ENCODE assay signal across 8 cellular contexts in the genomic region with DNA sequence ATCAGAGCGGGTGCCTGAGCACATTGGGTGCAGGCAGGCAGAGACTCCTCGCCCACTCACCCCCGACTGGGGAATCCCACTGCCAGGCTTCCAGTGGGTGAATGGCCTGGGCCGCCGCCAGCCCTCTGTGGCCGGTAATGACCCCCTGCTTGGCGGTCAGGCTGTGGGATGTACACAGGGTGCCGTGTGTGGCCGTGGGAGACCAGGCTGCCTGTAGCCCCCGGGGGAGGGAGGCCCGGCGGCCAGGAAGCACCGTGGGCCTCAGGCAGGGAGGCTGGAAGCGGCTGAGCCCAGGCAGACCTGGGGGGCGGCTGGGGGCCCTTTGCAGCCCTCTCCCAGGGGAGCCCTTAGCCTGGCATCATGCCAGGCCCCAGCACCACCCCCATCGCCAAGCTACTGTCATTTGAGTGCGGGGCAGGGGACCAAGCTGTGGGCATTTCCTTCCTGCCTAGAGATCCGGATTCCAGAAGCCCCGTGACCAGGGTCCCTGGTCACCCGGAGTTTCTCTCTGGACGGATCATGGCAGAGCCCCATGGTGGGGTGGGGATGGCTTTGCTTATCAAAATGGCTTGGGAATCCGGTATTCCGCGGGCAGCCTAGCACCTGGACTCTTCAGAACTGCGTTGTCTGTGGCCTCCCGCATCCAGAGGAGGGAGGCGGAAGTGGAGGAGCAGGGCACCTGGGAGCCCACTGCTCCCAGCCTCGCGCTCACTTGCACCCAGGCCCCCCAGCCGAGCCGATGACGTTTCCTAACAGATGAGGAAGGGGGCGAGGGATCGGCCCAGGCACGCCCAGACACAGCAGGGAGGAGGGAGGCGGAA. TPM values are rescaled to one million over a fixed set of nuclear protein-coding genes. Genes with fewer than 3 reads are reported as not detected.
A peak's percentile ranks its signal among the peaks of the same experiment; 100 is the strongest.
DNase-seq lines count a peak whose midpoint lies in the region; ATAC-seq and TF ChIP-seq lines count a peak whose summit lies in the region.

No MANE protein-coding gene starts in this region.

- TF ChIP-seq CTCF in GM23338 (conservative IDR thresholded peaks at IDR 0.05; ENCODE audit: low read depth in 2 of 2) (no peak), fibroblast of mammary gland (conservative IDR thresholded peaks at IDR 0.05; ENCODE audit: control insufficient read depth, insufficient read depth, low read depth, low read length) (no peak), nephron (IDR thresholded peaks at IDR 0.05; ENCODE audit: unreplicated experiment in 3 of 3) (no peak), tibial artery (IDR thresholded peaks at IDR 0.05) (no peak)

- H3K27ac Mint-ChIP-seq in GM23338 (peak overlapping the region; percentile 90), nephron (peak overlapping the region; percentile 89 to 96 (median 94))

- peaks cover 11% of the 10 kb centered on the region; the same call in 1 of the 2 replicates for H3F3A ChIP-seq in GM23338 (replicated peaks; ENCODE audit: low read depth)

- no peaks in the 10 kb centered on the region for H3K27me3 ChIP-seq in BLaER1 treated with 17β-estradiol and CSF1 and Interleukin-3, amounts not matched to agents 10 nM and 100 nM
- H3K27me3 ChIP-seq in GM23338 (ENCODE audit: insufficient read depth) (no peaks in the 10 kb centered on the region), tibial artery (no peaks in the 10 kb centered on the region)

- intact Hi-C loops in tibial artery (cut with DNase I; ENCODE audit: low total_unique reads): no loop called here

- H4K20me1 ChIP-seq in BLaER1 treated with 17β-estradiol and CSF1 and Interleukin-3, amounts not matched to agents 10 nM and 100 nM: peaks cover 26 to 59% (median 54%) of the 10 kb centered on the region in 11 experiments; a peak in 21 of 22 replicates
- H4K20me1 ChIP-seq in GM23338 (replicated peaks; ENCODE audit: insufficient read depth): peaks cover 20% of the 10 kb centered on the region

- peak overlapping the region; percentile 86 to 96 (median 94) for H3K27ac ChIP-seq in BLaER1 treated with 17β-estradiol and CSF1 and Interleukin-3, amounts not matched to agents 10 nM and 100 nM
- peak overlapping the region; percentile 45; the same call in 1 of the 2 replicates for H3K27ac ChIP-seq in GM23338 (ENCODE audit: low read depth)
- peak overlapping the region; percentile 83 to 86 for H3K27ac ChIP-seq in tibial artery

- H3K9me2 ChIP-seq in GM23338 (ENCODE audit: insufficient read depth): no peaks in the 10 kb centered on the region

- peaks cover 30% of the 10 kb centered on the region for H3K4me1 Mint-ChIP-seq in GM23338
- H3K4me1 Mint-ChIP-seq in nephron: peaks cover 34% of the 10 kb centered on the region

- DNase-seq in GM23338 (ENCODE audit: low spot score): no peak
- DNase-seq in NCI-H748 (lab: John Stamatoyannopoulos, UW; ENCODE audit: unreplicated experiment): peak; percentile 80
- peak; percentile 48 for DNase-seq in activated T-cell treated with anti-CD3 and anti-CD28 coated beads for 48 hours (ENCODE audit: low read depth)
- DNase-seq in fibroblast of mammary gland (ENCODE audit: low read depth): peak; percentile 71
- peak; percentile 63 to 90 for DNase-seq in tibial artery
- no peak for DNase-seq in GM19240 (ENCODE audit: insufficient read length, low spot score)

- H3K9ac ChIP-seq in BLaER1 treated with 17β-estradiol and CSF1 and Interleukin-3, amounts not matched to agents 10 nM and 100 nM: peak overlapping the region; percentile 93 to 98 (median 97)

- H3K36me3 ChIP-seq in BLaER1 treated with 17β-estradiol and CSF1 and Interleukin-3, amounts not matched to agents 10 nM and 100 nM: peaks cover 12 to 26% (median 15%) of the 10 kb centered on the region in 11 experiments; a peak in 18 of 22 replicates
- H3K36me3 ChIP-seq in GM23338 (ENCODE audit: insufficient read depth) (no peaks in the 10 kb centered on the region), tibial artery (no peaks in the 10 kb centered on the region)

- H3K79me2 ChIP-seq in GM23338 (replicated peaks; ENCODE audit: insufficient read depth): peaks cover 59% of the 10 kb centered on the region

- H2AFZ ChIP-seq in GM23338: no peak overlapping the region

- peaks cover 43 to 60% (median 54%) of the 10 kb centered on the region in 10 experiments for H3K4me1 ChIP-seq in BLaER1 treated with 17β-estradiol and CSF1 and Interleukin-3, amounts not matched to agents 10 nM and 100 nM
- H3K4me1 ChIP-seq in GM23338 (ENCODE audit: insufficient read depth) (peaks cover 16% of the 10 kb centered on the region; the same call in 1 of the 2 replicates), tibial artery (peaks cover 0 to 63% (median 45%) of the 10 kb centered on the region in 4 donors)

- H3K27me3 Mint-ChIP-seq in GM23338 (ENCODE audit: insufficient read depth, low read depth, poor library complexity) (peaks cover 9% of the 10 kb centered on the region), nephron (ENCODE audit: low read depth) (no peaks in the 10 kb centered on the region)

- peak overlapping the region; percentile 90 to 100 (median 98) for H3K4me2 ChIP-seq in BLaER1 treated with 17β-estradiol and CSF1 and Interleukin-3, amounts not matched to agents 10 nM and 100 nM
- peak overlapping the region; percentile 93 for H3K4me2 ChIP-seq in GM23338

- H3K4me3 ChIP-seq in BLaER1 treated with 17β-estradiol and CSF1 and Interleukin-3, amounts not matched to agents 10 nM and 100 nM: peak overlapping the region; percentile 88 to 100 (median 99)
- H3K4me3 ChIP-seq in GM23338: peak overlapping the region; percentile 93
- peak overlapping the region; percentile 77 for H3K4me3 ChIP-seq in fibroblast of mammary gland (ENCODE audit: control insufficient read depth, low read depth, low read length)
- peak overlapping the region; percentile 79 to 86 for H3K4me3 ChIP-seq in tibial artery

- ATAC-seq in GM23338: peak; percentile 20

- peaks cover 3% of the 10 kb centered on the region; the same call in 1 of the 3 replicates for H3K36me3 Mint-ChIP-seq in GM23338 (ENCODE audit: low read depth)
- H3K36me3 Mint-ChIP-seq in nephron (ENCODE audit: low read depth): peaks cover 5% of the 10 kb centered on the region

- no peaks in the 10 kb centered on the region for H3K9me3 ChIP-seq in BLaER1 treated with 17β-estradiol and CSF1 and Interleukin-3, amounts not matched to agents 10 nM and 100 nM (replicated peaks in 1 of 11)
- H3K9me3 ChIP-seq in tibial artery: no peaks in the 10 kb centered on the region

- H3K9me3 Mint-ChIP-seq in GM23338 (no peaks in the 10 kb centered on the region), nephron (no peaks in the 10 kb centered on the region)

- peak overlapping the region; percentile 91 for H3K4me3 Mint-ChIP-seq in GM23338
- H3K4me3 Mint-ChIP-seq in nephron: peak overlapping the region; percentile 96 to 97 (median 97)

RNA-seq across cellular contexts. Expression of a gene that starts 1.1 kb away (rescaled TPM):
- 113 and 126 TPM in 2 replicates for total RNA-seq in GM23338 (2014; rRNA removed; shearing (Covaris generic))
- polyA plus RNA-seq in GM23338 (2016; fragmentation: Nextera tagmentation; extraction: Ambion mirVana): 59.6 and 62.3 TPM in 2 replicates

RNA-seq across cellular contexts. Expression of a gene that starts 55.1 kb away (rescaled TPM):
- 0.73 and 1.6 TPM in 2 replicates for total RNA-seq in GM23338 (2014; rRNA removed; shearing (Covaris generic))
- polyA plus RNA-seq in GM23338 (2016; fragmentation: Nextera tagmentation; extraction: Ambion mirVana): 2.0 and 4.5 TPM in 2 replicates

Comparison
In these comparisons a context has a peak if more than half of its experiments do, and no peak if none do; other contexts are left out.
1. DNase-seq: peak in NCI-H748 (single experiment), activated T-cell treated with anti-CD3 and anti-CD28 coated beads for 48 hours (single experiment), fibroblast of mammary gland (single experiment) and tibial artery (2 of 2); none in GM23338 (single experiment) and GM19240 (single experiment).
2. Peak in every context shown above with its lines, with median percentiles within 50 percentile points of each other: H3K27ac ChIP-seq and H3K4me3 ChIP-seq.